1 cellular context compared by ENCODE assay signal in genomic region chr9:76395381-76395780, GRCh38.
TF ChIP-seq lines count a peak whose summit lies in the region.

No MANE protein-coding gene starts in this region.

TF ChIP-seq in HepG2, 621 proteins besides CTCF, POLR2A, EP300 and RAD21 (continued from another document):
- no peak for TF ChIP-seq STAT6 (CRISPR knock-in tag; IDR thresholded peaks at IDR 0.05; ENCODE audit: borderline replicate concordance)
- TF ChIP-seq SALL2 (CRISPR knock-in tag; IDR thresholded peaks at IDR 0.05) = no peak
- no peak for TF ChIP-seq ZNF543 (CRISPR knock-in tag; IDR thresholded peaks at IDR 0.05)
- TF ChIP-seq CEBPG (CRISPR knock-in tag; IDR thresholded peaks at IDR 0.05) = no peak
- peak; percentile 10; the same call in 1 of the 2 replicates for TF ChIP-seq ZNF292 (CRISPR knock-in tag; IDR thresholded peaks at IDR 0.05; ENCODE audit: borderline replicate concordance, low read depth)
- TF ChIP-seq, protein P1, sequence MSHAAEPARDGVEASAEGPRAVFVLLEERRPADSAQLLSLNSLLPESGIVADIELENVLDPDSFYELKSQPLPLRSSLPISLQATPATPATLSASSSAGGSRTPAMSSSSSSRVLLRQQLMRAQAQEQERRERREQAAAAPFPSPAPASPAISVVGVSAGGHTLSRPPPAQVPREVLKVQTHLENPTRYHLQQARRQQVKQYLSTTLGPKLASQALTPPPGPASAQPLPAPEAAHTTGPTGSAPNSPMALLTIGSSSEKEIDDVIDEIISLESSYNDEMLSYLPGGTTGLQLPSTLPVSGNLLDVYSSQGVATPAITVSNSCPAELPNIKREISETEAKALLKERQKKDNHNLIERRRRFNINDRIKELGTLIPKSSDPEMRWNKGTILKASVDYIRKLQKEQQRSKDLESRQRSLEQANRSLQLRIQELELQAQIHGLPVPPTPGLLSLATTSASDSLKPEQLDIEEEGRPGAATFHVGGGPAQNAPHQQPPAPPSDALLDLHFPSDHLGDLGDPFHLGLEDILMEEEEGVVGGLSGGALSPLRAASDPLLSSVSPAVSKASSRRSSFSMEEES (CRISPR knock-in tag; IDR thresholded peaks at IDR 0.05) = no peak
- TF ChIP-seq CAMTA2 (CRISPR knock-in tag; IDR thresholded peaks at IDR 0.05; ENCODE audit: borderline replicate concordance) = no peak
- TF ChIP-seq AGO1 (IDR thresholded peaks at IDR 0.05; ENCODE audit: low read depth, low read length, poor library complexity, severe bottlenecking) = no peak
- no peak; the same call in 1 of the 2 replicates for TF ChIP-seq GATAD2A (CRISPR knock-in tag; IDR thresholded peaks at IDR 0.05)
- no peak for TF ChIP-seq MLX (CRISPR knock-in tag; IDR thresholded peaks at IDR 0.05)
- TF ChIP-seq REL (CRISPR knock-in tag; conservative IDR thresholded peaks at IDR 0.05) = no peak
- no peak for TF ChIP-seq GABPB1 (CRISPR knock-in tag; IDR thresholded peaks at IDR 0.05)
- TF ChIP-seq ZSCAN5A (CRISPR knock-in tag; IDR thresholded peaks at IDR 0.05; ENCODE audit: borderline replicate concordance) = no peak
- no peak for TF ChIP-seq HNF4A (CRISPR knock-in tag; IDR thresholded peaks at IDR 0.05)
- no peak for TF ChIP-seq REPIN1 (CRISPR knock-in tag; IDR thresholded peaks at IDR 0.05; ENCODE audit: borderline replicate concordance, low read depth)
- no peak for TF ChIP-seq MED13 (CRISPR knock-in tag; IDR thresholded peaks at IDR 0.05)
- TF ChIP-seq ZNF382 (CRISPR knock-in tag; IDR thresholded peaks at IDR 0.05; ENCODE audit: borderline replicate concordance) = no peak
- peak; percentile 77 for TF ChIP-seq ZMYM3 (CRISPR knock-in tag; IDR thresholded peaks at IDR 0.05)
- TF ChIP-seq NFE2 (CRISPR knock-in tag; IDR thresholded peaks at IDR 0.05) = no peak
- no peak for TF ChIP-seq SP2 (CRISPR knock-in tag; IDR thresholded peaks at IDR 0.05)
- TF ChIP-seq ZNF121 (CRISPR knock-in tag; IDR thresholded peaks at IDR 0.05) = peak; percentile 97
- TF ChIP-seq, protein P2, sequence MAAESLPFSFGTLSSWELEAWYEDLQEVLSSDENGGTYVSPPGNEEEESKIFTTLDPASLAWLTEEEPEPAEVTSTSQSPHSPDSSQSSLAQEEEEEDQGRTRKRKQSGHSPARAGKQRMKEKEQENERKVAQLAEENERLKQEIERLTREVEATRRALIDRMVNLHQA (CRISPR knock-in tag; IDR thresholded peaks at IDR 0.05) = no peak
- no peak for TF ChIP-seq ZFAT (CRISPR knock-in tag; conservative IDR thresholded peaks at IDR 0.05)
- peak; percentile 87; the same call in 1 of the 2 replicates for TF ChIP-seq ZNF512 (CRISPR knock-in tag; IDR thresholded peaks at IDR 0.05)
- no peak for TF ChIP-seq RBAK (CRISPR knock-in tag; IDR thresholded peaks at IDR 0.05)
- TF ChIP-seq, protein P3, sequence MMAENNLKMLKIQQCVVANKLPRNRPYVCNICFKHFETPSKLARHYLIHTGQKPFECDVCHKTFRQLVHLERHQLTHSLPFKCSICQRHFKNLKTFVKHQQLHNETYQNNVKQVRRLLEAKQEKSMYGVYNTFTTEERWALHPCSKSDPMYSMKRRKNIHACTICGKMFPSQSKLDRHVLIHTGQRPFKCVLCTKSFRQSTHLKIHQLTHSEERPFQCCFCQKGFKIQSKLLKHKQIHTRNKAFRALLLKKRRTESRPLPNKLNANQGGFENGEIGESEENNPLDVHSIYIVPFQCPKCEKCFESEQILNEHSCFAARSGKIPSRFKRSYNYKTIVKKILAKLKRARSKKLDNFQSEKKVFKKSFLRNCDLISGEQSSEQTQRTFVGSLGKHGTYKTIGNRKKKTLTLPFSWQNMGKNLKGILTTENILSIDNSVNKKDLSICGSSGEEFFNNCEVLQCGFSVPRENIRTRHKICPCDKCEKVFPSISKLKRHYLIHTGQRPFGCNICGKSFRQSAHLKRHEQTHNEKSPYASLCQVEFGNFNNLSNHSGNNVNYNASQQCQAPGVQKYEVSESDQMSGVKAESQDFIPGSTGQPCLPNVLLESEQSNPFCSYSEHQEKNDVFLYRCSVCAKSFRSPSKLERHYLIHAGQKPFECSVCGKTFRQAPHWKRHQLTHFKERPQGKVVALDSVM (CRISPR knock-in tag; IDR thresholded peaks at IDR 0.05) = peak; percentile 85
- TF ChIP-seq IKZF1 (IDR thresholded peaks at IDR 0.05) = no peak
- TF ChIP-seq SIN3B (IDR thresholded peaks at IDR 0.05; ENCODE audit: low read length) = no peak
